In genomic region chr16:89217388-89218191, GRCh38 we compare ENCODE assay signal across 8 cellular contexts. TPM values are rescaled to one million over a fixed set of nuclear protein-coding genes. Genes with fewer than 3 reads are reported as not detected.
DNase-seq lines count a peak whose midpoint lies in the region; ATAC-seq and TF ChIP-seq lines count a peak whose summit lies in the region.

Gene ZNF778 (plus strand): TSS chr16:89217703. CDS start chr16:89221128, 3,425 bp downstream.

- intact Hi-C loops in activated CD4-positive, alpha-beta memory T cell treated with anti-CD3 and anti-CD28 coated beads for 36 hours (cut with micrococcal nuclease): loop anchor here (1.0 to 10.0 kb wide), 3 partner anchors 23 to 191 kb away; partner anchors contain the start of gene ACSF3
- intact Hi-C loops in lower lobe of right lung (cut with DNase I): no loop called here

- H3K4me3 Mint-ChIP-seq in activated CD4-positive, alpha-beta memory T cell treated with anti-CD3 and anti-CD28 coated beads for 36 hours: peak within 1 kb of the TSS; percentile 75

- H3K9me3 ChIP-seq in duodenal mucosa (ENCODE audit: control insufficient read depth in 1 of 2, low read length in 2 of 2) (no peaks in the 10 kb centered on the region), lower lobe of right lung (no peaks in the 10 kb centered on the region)

- H3K4me1 ChIP-seq in duodenal mucosa (ENCODE audit: control insufficient read depth in 1 of 2, insufficient read depth in 2 of 2, low read length in 2 of 2) (peaks cover 7 to 14% of the 10 kb centered on the region in 2 donors), lower lobe of right lung (peaks cover 36% of the 10 kb centered on the region)

- H3K4me1 Mint-ChIP-seq in activated CD4-positive, alpha-beta memory T cell treated with anti-CD3 and anti-CD28 coated beads for 36 hours (ENCODE audit: low read depth): peaks cover 10% of the 10 kb centered on the region

- peak within 1 kb of the TSS; percentile 75 for H3K27ac Mint-ChIP-seq in activated CD4-positive, alpha-beta memory T cell treated with anti-CD3 and anti-CD28 coated beads for 36 hours

- H3K36me3 Mint-ChIP-seq in activated CD4-positive, alpha-beta memory T cell treated with anti-CD3 and anti-CD28 coated beads for 36 hours: peaks cover 6% of the 10 kb centered on the region

- peak within 1 kb of the TSS; percentile 78 to 88 for H3K9ac ChIP-seq in duodenal mucosa (ENCODE audit: low read depth in 1 of 2, low read length in 2 of 2)

- H3K27ac ChIP-seq in duodenal mucosa (ENCODE audit: low read depth, low read length): peak within 1 kb of the TSS; percentile 97
- peak within 1 kb of the TSS; percentile 97 for H3K27ac ChIP-seq in lower lobe of right lung

- no peaks in the 10 kb centered on the region for H3K9me3 Mint-ChIP-seq in activated CD4-positive, alpha-beta memory T cell treated with anti-CD3 and anti-CD28 coated beads for 36 hours

- POLR2A ChIA-PET in activated CD4-positive, alpha-beta memory T cell treated with anti-CD3 and anti-CD28 coated beads for 36 hours (lab: Charles Lee): interaction anchor here (0.6 to 1.2 kb wide), 5 partner anchors 23 to 124 kb away, joined by 3 to 5 read pairs (median 3); partner anchors contain the start of gene ACSF3

- H3K27me3 ChIP-seq in duodenal mucosa (ENCODE audit: control insufficient read depth in 1 of 2, insufficient read depth in 2 of 2, low read length in 2 of 2) (no peaks in the 10 kb centered on the region), lower lobe of right lung (ENCODE audit: low read depth) (no peaks in the 10 kb centered on the region)

- H3K4me3 ChIP-seq in duodenal mucosa (ENCODE audit: low read depth in 1 of 2, low read length in 2 of 2) (peak within 1 kb of the TSS; percentile 70 to 91), lower lobe of right lung (peak within 1 kb of the TSS; percentile 92)

- H3K36me3 ChIP-seq in duodenal mucosa (ENCODE audit: control insufficient read depth in 1 of 2, insufficient read depth in 2 of 2, low read length in 2 of 2): peaks cover 13 to 22% of the 10 kb centered on the region in 2 donors
- H3K36me3 ChIP-seq in lower lobe of right lung: peaks cover 19% of the 10 kb centered on the region

- ATAC-seq in GM18873 (IDR thresholded peaks at IDR 0.05; ENCODE audit: low FRiP score, unreplicated experiment) (peak; percentile 70), HG03139 (IDR thresholded peaks at IDR 0.05; ENCODE audit: unreplicated experiment) (peak; percentile 81), lower lobe of right lung (peak; percentile 95 to 97)

- peak; percentile 58 for DNase-seq in AG09319 (ENCODE audit: extremely low read depth, low read depth)
- DNase-seq in NCI-H526 treated with DMSO at 0.1 percent for 48 hours (lab: John Stamatoyannopoulos, UW): peak; percentile 25
- peak; percentile 87 for DNase-seq in activated CD4-positive, alpha-beta memory T cell treated with anti-CD3 and anti-CD28 coated beads for 36 hours
- peak; percentile 90 for DNase-seq in lower lobe of right lung
- peak; percentile 60 to 78 for DNase-seq in stimulated activated CD4-positive, alpha-beta T cell treated with anti-CD3 and anti-CD28 coated beads, Interleukin-4, amount 100 ng/mL, for 48 hours (ENCODE audit: low read depth in 2 of 2)

- CTCF ChIA-PET in activated CD4-positive, alpha-beta memory T cell treated with anti-CD3 and anti-CD28 coated beads for 36 hours (lab: Charles Lee): interaction anchor here (0.9 to 1.5 kb wide), 7 partner anchors 23 to 405 kb away, joined by 3 to 16 read pairs (median 5); partner anchors contain the start of genes APRT, GALNS and TRAPPC2L

- no peaks in the 10 kb centered on the region for H3K27me3 Mint-ChIP-seq in activated CD4-positive, alpha-beta memory T cell treated with anti-CD3 and anti-CD28 coated beads for 36 hours

- no peak for TF ChIP-seq CTCF in AG09319 (IDR thresholded peaks at IDR 0.05; ENCODE audit: low read depth, low read length)
- TF ChIP-seq CTCF in lower lobe of right lung (IDR thresholded peaks at IDR 0.05): no peak

RNA-seq across cellular contexts. Expression of gene ZNF778, which starts in this region (rescaled TPM):
- total RNA-seq in activated CD4-positive, alpha-beta memory T cell treated with anti-CD3 and anti-CD28 coated beads for 36 hours: 1 to 10 TPM; 7.4 to 7.9 TPM
- total RNA-seq in lower lobe of right lung: 9.7 TPM

Comparison
In these comparisons a context has a peak if more than half of its experiments do, and no peak if none do; other contexts are left out.
1. Peak in every context shown above with its lines: DNase-seq, ATAC-seq, H3K4me3 ChIP-seq and H3K27ac ChIP-seq.
2. DNase-seq: peak in every context shown above with its lines; median percentile 90 in lower lobe of right lung; 87 in activated CD4-positive, alpha-beta memory T cell treated with anti-CD3 and anti-CD28 coated beads for 36 hours; 69 in stimulated activated CD4-positive, alpha-beta T cell treated with anti-CD3 and anti-CD28 coated beads, Interleukin-4, amount 100 ng/mL, for 48 hours; 58 in AG09319; 25 in NCI-H526 treated with DMSO at 0.1 percent for 48 hours.